ENCODE assay signal across 1 cellular context in the genomic region with DNA sequence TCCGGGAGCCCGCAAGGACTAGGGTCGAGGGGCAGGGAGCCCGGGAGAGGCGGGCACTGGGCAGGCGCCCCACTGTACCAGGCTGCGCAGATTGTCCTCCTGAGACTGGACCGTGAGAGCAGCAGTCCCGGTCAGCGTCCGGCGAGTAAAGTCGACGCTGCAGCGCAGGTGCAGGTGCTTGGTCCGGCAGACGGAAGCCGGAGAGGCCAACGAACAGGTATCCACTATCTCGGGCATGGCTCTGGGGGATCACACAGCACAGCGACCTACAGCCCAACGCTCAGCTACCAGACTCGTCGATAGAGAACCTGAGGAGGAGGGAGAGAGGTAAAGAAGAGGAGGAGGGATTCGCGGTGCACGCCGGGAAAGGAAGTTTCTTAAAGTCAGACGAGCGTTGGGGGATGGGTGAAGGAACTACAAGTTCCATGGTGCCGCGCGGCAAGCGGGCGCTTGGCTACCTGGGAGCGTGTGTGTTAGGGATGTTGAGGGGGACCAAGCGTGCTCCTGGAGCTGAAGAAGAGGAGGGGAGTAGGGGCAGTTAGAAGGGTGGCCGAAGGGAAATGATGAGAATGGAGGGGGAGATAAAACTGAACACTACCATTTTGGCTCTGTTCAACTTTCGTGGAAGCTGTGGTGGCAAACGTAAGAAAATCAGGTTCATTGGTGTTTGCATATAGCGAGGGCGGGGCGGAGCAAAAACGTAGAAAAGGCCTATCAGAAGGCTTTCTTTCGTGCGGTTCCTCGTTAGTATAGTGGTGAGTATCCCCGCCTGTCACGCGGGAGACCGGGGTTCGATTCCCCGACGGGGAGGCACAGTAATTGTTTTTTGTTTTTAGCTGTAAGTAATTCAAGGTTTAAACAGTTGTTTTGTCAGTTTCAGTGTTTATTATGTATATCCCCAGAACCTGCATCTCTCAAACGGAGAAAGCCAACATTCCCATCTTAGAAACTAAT.
TF ChIP-seq lines count a peak whose summit lies in the region.

TSS of gene LTA4H (minus strand) at position 305 of the 954 bp plus-strand sequence. CDS start at position 237, 68 bp downstream.

TF ChIP-seq in HepG2, 621 proteins besides CTCF, POLR2A, EP300 and RAD21 (continued from another document and continues in another):
- TF ChIP-seq REPIN1 (CRISPR knock-in tag; IDR thresholded peaks at IDR 0.05; ENCODE audit: borderline replicate concordance, low read depth) = peak; percentile 74; the same call in 1 of the 2 replicates
- TF ChIP-seq CREM (IDR thresholded peaks at IDR 0.05) = peak; percentile 93
- TF ChIP-seq CREM (CRISPR knock-in tag; IDR thresholded peaks at IDR 0.05) = no peak
- TF ChIP-seq, protein P1, sequence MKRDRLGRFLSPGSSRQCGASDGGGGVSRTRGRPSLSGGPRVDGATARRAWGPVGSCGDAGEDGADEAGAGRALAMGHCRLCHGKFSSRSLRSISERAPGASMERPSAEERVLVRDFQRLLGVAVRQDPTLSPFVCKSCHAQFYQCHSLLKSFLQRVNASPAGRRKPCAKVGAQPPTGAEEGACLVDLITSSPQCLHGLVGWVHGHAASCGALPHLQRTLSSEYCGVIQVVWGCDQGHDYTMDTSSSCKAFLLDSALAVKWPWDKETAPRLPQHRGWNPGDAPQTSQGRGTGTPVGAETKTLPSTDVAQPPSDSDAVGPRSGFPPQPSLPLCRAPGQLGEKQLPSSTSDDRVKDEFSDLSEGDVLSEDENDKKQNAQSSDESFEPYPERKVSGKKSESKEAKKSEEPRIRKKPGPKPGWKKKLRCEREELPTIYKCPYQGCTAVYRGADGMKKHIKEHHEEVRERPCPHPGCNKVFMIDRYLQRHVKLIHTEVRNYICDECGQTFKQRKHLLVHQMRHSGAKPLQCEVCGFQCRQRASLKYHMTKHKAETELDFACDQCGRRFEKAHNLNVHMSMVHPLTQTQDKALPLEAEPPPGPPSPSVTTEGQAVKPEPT (CRISPR knock-in tag; IDR thresholded peaks at IDR 0.05; ENCODE audit: low read depth) = no peak
- peak; percentile 71; the same call in 1 of the 2 replicates for TF ChIP-seq FOXC1 (CRISPR knock-in tag; IDR thresholded peaks at IDR 0.05; ENCODE audit: borderline replicate concordance)
- peak; percentile 27; the same call in 1 of the 2 replicates for TF ChIP-seq TOE1 (CRISPR knock-in tag; IDR thresholded peaks at IDR 0.05)
- TF ChIP-seq THRA (CRISPR knock-in tag; IDR thresholded peaks at IDR 0.05; ENCODE audit: borderline replicate concordance) = peak; percentile 19; the same call in 1 of the 2 replicates
- peak; percentile 99 for TF ChIP-seq POLR2AphosphoS5 (IDR thresholded peaks at IDR 0.05; ENCODE audit: low read depth, low read length)
- 0 out of 2 replicates have a peak, but pooled peaks have one; percentile 9 for TF ChIP-seq MTF2 (CRISPR knock-in tag; IDR thresholded peaks at IDR 0.05; ENCODE audit: borderline replicate concordance)
- TF ChIP-seq, protein P2, sequence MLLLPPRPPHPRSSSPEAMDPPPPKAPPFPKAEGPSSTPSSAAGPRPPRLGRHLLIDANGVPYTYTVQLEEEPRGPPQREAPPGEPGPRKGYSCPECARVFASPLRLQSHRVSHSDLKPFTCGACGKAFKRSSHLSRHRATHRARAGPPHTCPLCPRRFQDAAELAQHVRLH (CRISPR knock-in tag; IDR thresholded peaks at IDR 0.05; ENCODE audit: borderline replicate concordance, low read depth) = no peak
- no peak for TF ChIP-seq ZBTB8A (CRISPR knock-in tag; IDR thresholded peaks at IDR 0.05; ENCODE audit: borderline replicate concordance, low read depth)
- TF ChIP-seq KAT8 (CRISPR knock-in tag; IDR thresholded peaks at IDR 0.05) = 0 out of 2 replicates have a peak, but pooled peaks have one; percentile 32
- peak; percentile 41 for TF ChIP-seq HOXA3 (CRISPR knock-in tag; IDR thresholded peaks at IDR 0.05)
- no peak for TF ChIP-seq FOXA1 (IDR thresholded peaks at IDR 0.05)
- TF ChIP-seq FOXA1 (CRISPR knock-in tag; IDR thresholded peaks at IDR 0.05) = peak; percentile 28
- TF ChIP-seq ZNF572 (CRISPR knock-in tag; IDR thresholded peaks at IDR 0.05) = no peak
- peak; percentile 99 for TF ChIP-seq ZNF24 (IDR thresholded peaks at IDR 0.05)
- peak; percentile 55; the same call in 1 of the 2 replicates for TF ChIP-seq NCOR1 (IDR thresholded peaks at IDR 0.05; ENCODE audit: borderline replicate concordance, low read length)
- TF ChIP-seq SRY (CRISPR knock-in tag; IDR thresholded peaks at IDR 0.05) = peak; percentile 51; the same call in 1 of the 2 replicates
- peak; percentile 62 for TF ChIP-seq REL (CRISPR knock-in tag; conservative IDR thresholded peaks at IDR 0.05)
- peak; percentile 86 for TF ChIP-seq ZGPAT (CRISPR knock-in tag; IDR thresholded peaks at IDR 0.05)
- 0 out of 2 replicates have a peak, but pooled peaks have one; percentile 15 for TF ChIP-seq ZNF737 (CRISPR knock-in tag; IDR thresholded peaks at IDR 0.05; ENCODE audit: borderline replicate concordance)
- 0 out of 2 replicates have a peak, but pooled peaks have one; percentile 59 for TF ChIP-seq ZFP37 (CRISPR knock-in tag; IDR thresholded peaks at IDR 0.05; ENCODE audit: borderline replicate concordance)
- TF ChIP-seq ADNP (CRISPR knock-in tag; IDR thresholded peaks at IDR 0.05) = no peak
- TF ChIP-seq GLI4 (CRISPR knock-in tag; IDR thresholded peaks at IDR 0.05; ENCODE audit: borderline replicate concordance) = no peak
- TF ChIP-seq ZBTB20 (CRISPR knock-in tag; IDR thresholded peaks at IDR 0.05; ENCODE audit: borderline replicate concordance, low read depth) = peak; percentile 40; the same call in 1 of the 2 replicates
- no peak for TF ChIP-seq DPF2 (CRISPR knock-in tag; IDR thresholded peaks at IDR 0.05; ENCODE audit: borderline replicate concordance, low read depth)
- TF ChIP-seq SRF (IDR thresholded peaks at IDR 0.05; ENCODE audit: low read depth, low read length) = 0 out of 2 replicates have a peak, but pooled peaks have one; percentile 13
- TF ChIP-seq BCL6 (CRISPR knock-in tag; IDR thresholded peaks at IDR 0.05) = peak; percentile 12; the same call in 1 of the 2 replicates
- TF ChIP-seq ZNF746 (CRISPR knock-in tag; IDR thresholded peaks at IDR 0.05) = peak; percentile 10; the same call in 1 of the 2 replicates
- TF ChIP-seq, protein P3, sequence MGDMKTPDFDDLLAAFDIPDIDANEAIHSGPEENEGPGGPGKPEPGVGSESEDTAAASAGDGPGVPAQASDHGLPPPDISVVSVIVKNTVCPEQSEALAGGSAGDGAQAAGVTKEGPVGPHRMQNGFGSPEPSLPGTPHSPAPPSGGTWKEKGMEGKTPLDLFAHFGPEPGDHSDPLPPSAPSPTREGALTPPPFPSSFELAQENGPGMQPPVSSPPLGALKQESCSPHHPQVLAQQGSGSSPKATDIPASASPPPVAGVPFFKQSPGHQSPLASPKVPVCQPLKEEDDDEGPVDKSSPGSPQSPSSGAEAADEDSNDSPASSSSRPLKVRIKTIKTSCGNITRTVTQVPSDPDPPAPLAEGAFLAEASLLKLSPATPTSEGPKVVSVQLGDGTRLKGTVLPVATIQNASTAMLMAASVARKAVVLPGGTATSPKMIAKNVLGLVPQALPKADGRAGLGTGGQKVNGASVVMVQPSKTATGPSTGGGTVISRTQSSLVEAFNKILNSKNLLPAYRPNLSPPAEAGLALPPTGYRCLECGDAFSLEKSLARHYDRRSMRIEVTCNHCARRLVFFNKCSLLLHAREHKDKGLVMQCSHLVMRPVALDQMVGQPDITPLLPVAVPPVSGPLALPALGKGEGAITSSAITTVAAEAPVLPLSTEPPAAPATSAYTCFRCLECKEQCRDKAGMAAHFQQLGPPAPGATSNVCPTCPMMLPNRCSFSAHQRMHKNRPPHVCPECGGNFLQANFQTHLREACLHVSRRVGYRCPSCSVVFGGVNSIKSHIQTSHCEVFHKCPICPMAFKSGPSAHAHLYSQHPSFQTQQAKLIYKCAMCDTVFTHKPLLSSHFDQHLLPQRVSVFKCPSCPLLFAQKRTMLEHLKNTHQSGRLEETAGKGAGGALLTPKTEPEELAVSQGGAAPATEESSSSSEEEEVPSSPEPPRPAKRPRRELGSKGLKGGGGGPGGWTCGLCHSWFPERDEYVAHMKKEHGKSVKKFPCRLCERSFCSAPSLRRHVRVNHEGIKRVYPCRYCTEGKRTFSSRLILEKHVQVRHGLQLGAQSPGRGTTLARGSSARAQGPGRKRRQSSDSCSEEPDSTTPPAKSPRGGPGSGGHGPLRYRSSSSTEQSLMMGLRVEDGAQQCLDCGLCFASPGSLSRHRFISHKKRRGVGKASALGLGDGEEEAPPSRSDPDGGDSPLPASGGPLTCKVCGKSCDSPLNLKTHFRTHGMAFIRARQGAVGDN (CRISPR knock-in tag; IDR thresholded peaks at IDR 0.05) = peak; percentile 89
- TF ChIP-seq, protein P4, sequence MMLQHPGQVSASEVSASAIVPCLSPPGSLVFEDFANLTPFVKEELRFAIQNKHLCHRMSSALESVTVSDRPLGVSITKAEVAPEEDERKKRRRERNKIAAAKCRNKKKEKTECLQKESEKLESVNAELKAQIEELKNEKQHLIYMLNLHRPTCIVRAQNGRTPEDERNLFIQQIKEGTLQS (CRISPR knock-in tag; IDR thresholded peaks at IDR 0.05) = 0 out of 2 replicates have a peak, but pooled peaks have one; percentile 17
- TF ChIP-seq ZNF704 (CRISPR knock-in tag; IDR thresholded peaks at IDR 0.05; ENCODE audit: borderline replicate concordance) = no peak
- TF ChIP-seq TCF7 (IDR thresholded peaks at IDR 0.05; ENCODE audit: low read depth) = no peak
- TF ChIP-seq NFKBIZ (CRISPR knock-in tag; IDR thresholded peaks at IDR 0.05) = peak; percentile 20; the same call in 1 of the 2 replicates
- no peak for TF ChIP-seq ZNF597 (CRISPR knock-in tag; IDR thresholded peaks at IDR 0.05)
- TF ChIP-seq FOXO1 (CRISPR knock-in tag; IDR thresholded peaks at IDR 0.05) = 0 out of 2 replicates have a peak, but pooled peaks have one; percentile 14
- no peak for TF ChIP-seq SP1 (IDR thresholded peaks at IDR 0.05)
- TF ChIP-seq SP1 (CRISPR knock-in tag; IDR thresholded peaks at IDR 0.05) = peak; percentile 65
- TF ChIP-seq HES4 (CRISPR knock-in tag; IDR thresholded peaks at IDR 0.05; ENCODE audit: borderline replicate concordance) = peak; percentile 67; the same call in 1 of the 2 replicates
- TF ChIP-seq, protein P5, sequence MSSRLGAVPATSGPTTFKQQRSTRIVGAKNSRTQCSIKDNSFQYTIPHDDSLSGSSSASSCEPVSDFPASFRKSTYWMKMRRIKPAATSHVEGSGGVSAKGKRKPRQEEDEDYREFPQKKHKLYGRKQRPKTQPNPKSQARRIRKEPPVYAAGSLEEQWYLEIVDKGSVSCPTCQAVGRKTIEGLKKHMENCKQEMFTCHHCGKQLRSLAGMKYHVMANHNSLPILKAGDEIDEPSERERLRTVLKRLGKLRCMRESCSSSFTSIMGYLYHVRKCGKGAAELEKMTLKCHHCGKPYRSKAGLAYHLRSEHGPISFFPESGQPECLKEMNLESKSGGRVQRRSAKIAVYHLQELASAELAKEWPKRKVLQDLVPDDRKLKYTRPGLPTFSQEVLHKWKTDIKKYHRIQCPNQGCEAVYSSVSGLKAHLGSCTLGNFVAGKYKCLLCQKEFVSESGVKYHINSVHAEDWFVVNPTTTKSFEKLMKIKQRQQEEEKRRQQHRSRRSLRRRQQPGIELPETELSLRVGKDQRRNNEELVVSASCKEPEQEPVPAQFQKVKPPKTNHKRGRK (CRISPR knock-in tag; IDR thresholded peaks at IDR 0.05) = no peak
- TF ChIP-seq ZFP36L1 (CRISPR knock-in tag; IDR thresholded peaks at IDR 0.05) = peak; percentile 12; the same call in 1 of the 2 replicates
